ENCODE assay signal across 8 cellular contexts in genomic region chr18:25351280-25351772, GRCh38. TPM values are rescaled to one million over a fixed set of nuclear protein-coding genes. Genes with fewer than 3 reads are reported as not detected.
DNase-seq lines count a peak whose midpoint lies in the region; TF ChIP-seq lines count a peak whose summit lies in the region.

No MANE protein-coding gene starts in this region.

- H3K4me1 ChIP-seq in muscle layer of duodenum (ENCODE audit: control insufficient read depth in 1 of 2, insufficient read depth in 2 of 2, low read length in 2 of 2) = peaks cover 0 to 13% of the 10 kb centered on the region in 2 donors

- TF ChIP-seq CTCF in AG10803 (conservative IDR thresholded peaks at IDR 0.05; ENCODE audit: low read length) = no peak
- no peak for TF ChIP-seq CTCF in LNCaP clone FGC (IDR thresholded peaks at IDR 0.05; ENCODE audit: control insufficient read depth, extremely low read depth, insufficient read depth)
- TF ChIP-seq CTCF in chondrocyte (IDR thresholded peaks at IDR 0.05) = no peak

- peak overlapping the region; percentile 98 for H3K4me3 Mint-ChIP-seq in chondrocyte (ENCODE audit: unreplicated experiment)

- H3K9me3 Mint-ChIP-seq in chondrocyte (ENCODE audit: low read depth) = no peaks in the 10 kb centered on the region

- no peaks in the 10 kb centered on the region for H3K9me3 ChIP-seq in muscle layer of duodenum (ENCODE audit: control insufficient read depth in 1 of 2, low read length in 2 of 2)

- H3K27me3 Mint-ChIP-seq in chondrocyte (ENCODE audit: low read depth) = no peaks in the 10 kb centered on the region

- DNase-seq in AG10803 (ENCODE audit: low read depth) (peak; percentile 1), LNCaP clone FGC (ENCODE audit: low read depth) (no peak), chondrocyte (ENCODE audit: low spot score) (no peak), hepatic stellate cell (ENCODE audit: low spot score) (no peak), mucosa of gallbladder (ENCODE audit: low spot score) (no peak), amygdala (lab: John Stamatoyannopoulos, UW) (no peak)
- DNase-seq in stimulated activated CD4-positive, alpha-beta T cell treated with anti-CD3 and anti-CD28 coated beads, Interleukin-4, amount 100 ng/mL, for 4 hours = no peak

- H3K4me3 ChIP-seq in AG10803 (ENCODE audit: low read length) = peak overlapping the region; percentile 78
- peak overlapping the region; percentile 48 for H3K4me3 ChIP-seq in LNCaP clone FGC (ENCODE audit: low read depth, low read length)
- H3K4me3 ChIP-seq in muscle layer of duodenum (ENCODE audit: low read depth in 1 of 2, low read length in 2 of 2) = peak overlapping the region; percentile 55 to 84

- H3K36me3 ChIP-seq in muscle layer of duodenum (ENCODE audit: control insufficient read depth in 1 of 2, insufficient read depth in 2 of 2, low read length in 2 of 2) = no peaks in the 10 kb centered on the region

- peak overlapping the region; percentile 28 for H3K27ac ChIP-seq in muscle layer of duodenum (ENCODE audit: low read length)

- H3K27ac Mint-ChIP-seq in chondrocyte (ENCODE audit: unreplicated experiment) = peak overlapping the region; percentile 96

- peaks cover 7% of the 10 kb centered on the region for H3K27me3 ChIP-seq in muscle layer of duodenum (ENCODE audit: low read depth, low read length)

- H3K36me3 Mint-ChIP-seq in chondrocyte (ENCODE audit: low read depth) = no peaks in the 10 kb centered on the region

- H3K4me1 Mint-ChIP-seq in chondrocyte (ENCODE audit: low read depth) = peaks cover 31% of the 10 kb centered on the region

RNA-seq across cellular contexts. Expression of gene ZNF521, which starts 0.6 kb away (rescaled TPM):
- 29.7 to 56.7 TPM (median 31.6 TPM) in 3 replicates for total RNA-seq in chondrocyte
- 14.6 TPM for total RNA-seq in mucosa of gallbladder
